Comparison of ENCODE assay signal across 12 cellular contexts in the genomic region with DNA sequence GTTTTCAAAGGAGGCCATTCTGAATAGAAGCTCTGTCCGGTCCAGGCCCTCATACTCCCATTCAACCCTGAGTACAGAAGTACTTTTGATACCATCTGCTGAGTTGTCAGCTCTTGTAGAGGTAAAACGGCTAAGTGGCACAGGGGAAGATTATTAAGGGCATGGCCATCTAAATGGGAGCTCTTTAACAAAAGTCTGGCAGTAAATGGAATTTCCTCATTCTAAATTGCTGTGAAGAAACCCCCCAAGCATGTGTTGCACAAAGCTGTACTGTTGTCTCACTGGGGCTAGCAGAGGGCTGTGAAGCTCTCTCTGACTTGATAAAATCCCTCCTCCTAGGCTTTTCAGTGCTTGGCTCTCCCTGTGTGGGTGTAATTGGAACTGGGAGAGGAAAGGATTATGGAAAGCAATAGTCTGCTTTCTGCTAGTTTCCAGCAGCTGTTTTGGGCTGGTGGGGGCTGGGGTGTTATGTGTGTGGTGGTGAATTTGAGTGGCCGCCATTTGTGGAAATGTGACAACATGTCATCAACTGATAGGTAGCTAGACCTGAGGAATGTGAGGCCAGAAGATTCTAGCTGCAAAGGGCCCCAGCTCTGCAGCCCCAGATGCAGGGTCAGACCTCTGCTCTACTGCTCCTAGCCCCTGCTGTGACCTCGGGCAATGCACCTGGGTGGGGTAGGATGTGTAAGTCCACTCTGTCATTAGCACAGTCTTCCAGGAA.
DNase-seq lines count a peak whose midpoint lies in the region; ATAC-seq and TF ChIP-seq lines count a peak whose summit lies in the region.
"Had no signal": no experiment of that assay in that cellular context is flagged by ENCODE, and none has a peak within 500 bp of the region (broad histone marks: within the 10 kb centered on the region; RNA-seq: fewer than 3 reads in every experiment).

No MANE protein-coding gene starts in this region.

- H3K27ac Mint-ChIP-seq in chondrocyte (ENCODE audit: unreplicated experiment): peak overlapping the region; percentile 78
- peak overlapping the region; percentile 81 for H3K27ac Mint-ChIP-seq in memory B cell

- H3K36me3 Mint-ChIP-seq in chondrocyte (ENCODE audit: low read depth): no peaks in the 10 kb centered on the region
- peaks cover 4% of the 10 kb centered on the region for H3K36me3 Mint-ChIP-seq in memory B cell

- ATAC-seq in memory B cell (ENCODE audit: low read depth): no peak
- ATAC-seq in GM21515 (IDR thresholded peaks at IDR 0.05; ENCODE audit: unreplicated experiment): no peak
- no peak for ATAC-seq in GM19351 (IDR thresholded peaks at IDR 0.05; ENCODE audit: unreplicated experiment)
- ATAC-seq: activated T-cell treated with anti-CD3 and anti-CD28 coated beads, Interleukin-2, amount 50 U/mL, for 4 hours had no signal

- H3K4me3 ChIP-seq in foreskin fibroblast (ENCODE audit: low read depth in 1 of 2, low read length in 2 of 2): no peak overlapping the region
- H3K4me3 ChIP-seq: thyroid gland had no signal

- H3K4me1 Mint-ChIP-seq in chondrocyte (ENCODE audit: low read depth) (peaks cover 75% of the 10 kb centered on the region), memory B cell (peaks cover 66% of the 10 kb centered on the region)

- DNase-seq in DMS 273 (lab: John Stamatoyannopoulos, UW; ENCODE audit: unreplicated experiment) (peak; percentile 57), DMS 273 treated with DMSO at 0.1 percent for 48 hours (lab: John Stamatoyannopoulos, UW) (no peak), chondrocyte (ENCODE audit: low spot score) (no peak), memory B cell (ENCODE audit: low spot score in 2 of 2) (no peak), foreskin fibroblast (no peak)
- DNase-seq: activated T-cell treated with anti-CD3 and anti-CD28 coated beads, Interleukin-2, amount 50 U/mL, for 4 hours; NCI-H2081; thyroid gland had no signal

- TF ChIP-seq CTCF in chondrocyte (IDR thresholded peaks at IDR 0.05): no peak
- TF ChIP-seq CTCF in foreskin fibroblast (IDR thresholded peaks at IDR 0.05; ENCODE audit: low read depth, low read length): no peak

- H3K27ac ChIP-seq in temporal lobe (ENCODE audit: low read depth, low read length): peak overlapping the region; percentile 73
- H3K27ac ChIP-seq: 22Rv1, thyroid gland had no signal

- H3K9me3 Mint-ChIP-seq in chondrocyte (ENCODE audit: low read depth) (no peaks in the 10 kb centered on the region), memory B cell (no peaks in the 10 kb centered on the region)
- H3K9me3 Mint-ChIP-seq: activated T-cell treated with anti-CD3 and anti-CD28 coated beads, Interleukin-2, amount 50 U/mL, for 4 hours had no signal

- H3K4me3 Mint-ChIP-seq in chondrocyte (ENCODE audit: unreplicated experiment) (no peak overlapping the region), memory B cell (peak overlapping the region; percentile 44)
- H3K4me3 Mint-ChIP-seq: activated T-cell treated with anti-CD3 and anti-CD28 coated beads, Interleukin-2, amount 50 U/mL, for 4 hours had no signal

- H3K27me3 Mint-ChIP-seq in chondrocyte (ENCODE audit: low read depth) (no peaks in the 10 kb centered on the region), memory B cell (no peaks in the 10 kb centered on the region)
